In the genomic region with DNA sequence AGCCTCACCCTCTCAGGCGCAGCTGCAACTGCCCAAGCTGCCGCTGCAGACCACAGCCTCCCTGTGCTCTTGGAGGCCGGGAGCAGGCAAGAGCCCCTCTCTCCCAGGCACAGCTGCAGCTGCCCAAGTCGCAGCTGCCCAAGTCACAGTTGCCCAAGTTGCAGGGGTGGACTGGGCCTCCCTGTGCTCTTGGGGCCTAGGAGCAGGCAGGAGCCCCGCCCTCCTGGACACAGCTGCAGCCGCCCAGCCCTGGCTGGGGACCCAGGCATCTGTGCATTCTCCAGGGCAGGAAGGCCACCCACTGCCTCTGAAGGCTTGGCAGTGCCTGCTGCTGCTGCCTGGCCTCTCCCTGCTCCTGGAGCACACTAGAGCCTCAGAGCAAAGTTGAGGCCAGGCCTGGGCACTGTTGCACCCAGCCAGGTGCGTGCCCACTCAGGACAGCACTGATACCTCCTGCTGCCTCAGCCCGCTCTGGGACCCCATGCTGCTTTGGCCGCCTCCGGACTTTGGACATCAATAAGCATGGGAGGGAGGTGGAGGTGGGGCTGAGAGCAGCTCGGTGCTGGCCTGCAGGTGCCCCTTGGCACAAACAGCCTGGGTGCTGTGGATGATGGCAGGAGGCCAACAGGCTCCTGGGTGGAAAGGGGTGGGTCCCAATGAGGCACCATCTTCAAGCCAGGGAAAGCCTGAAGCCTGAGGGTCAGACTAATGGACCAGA, we compare ENCODE assay signal across 20 cellular contexts.
"Had no signal": no experiment of that assay in that cellular context is flagged by ENCODE, and none has a peak within 500 bp of the region (broad histone marks: within the 10 kb centered on the region; RNA-seq: fewer than 3 reads in every experiment).

No MANE protein-coding gene starts in this region.

- ATAC-seq: activated CD8-positive, alpha-beta memory T cell treated with anti-CD3 and anti-CD28 coated beads, Interleukin-2, amount 10 ng/mL, durations not matched to agents 7 days and 5 days; gastrocnemius medialis; left lung; SK-N-SH treated with all-trans-retinoic acid at 6 μM for 48 hours; stimulated activated memory B cell treated with anti-CD40 and anti-IgM and Interleukin-4, amounts not matched to agents 10 μg/mL and 1 μg/mL and 100 μg/mL, for 72 hours; T-cell had no signal

- DNase-seq: activated B cell treated with CpG ODN at 0.5 μM for 24 hours; activated CD4-positive, alpha-beta memory T cell treated with anti-CD3 and anti-CD28 coated beads, Interleukin-2, amount 10 ng/mL, durations not matched to agents 7 days and 5 days; activated CD4-positive, alpha-beta T cell treated with anti-CD3 and anti-CD28 coated beads for 48 hours; activated CD8-positive, alpha-beta memory T cell treated with anti-CD3 and anti-CD28 coated beads, Interleukin-2, amount 10 ng/mL, durations not matched to agents 7 days and 5 days; activated naive CD4-positive, alpha-beta T cell treated with Interleukin-2 at 50 U/mL for 16 hours; gastrocnemius medialis; head of caudate nucleus; natural killer cell; retina; stimulated activated CD4-positive, alpha-beta T cell treated with anti-CD3 and anti-CD28 coated beads, Interleukin-4, amount 100 ng/mL, for 24 hours; T-cell; T-helper 9 cell; thyroid gland; uterus had no signal

- H3K4me1 ChIP-seq: left lung, thyroid gland, uterus had no signal

- H3K36me3 ChIP-seq: gastrocnemius medialis, left lung, neutrophil, thyroid gland, uterus had no signal

- H3K9me3 ChIP-seq: gastrocnemius medialis, neutrophil, thyroid gland, uterus had no signal

- H3K27me3 ChIP-seq: gastrocnemius medialis, left lung, neutrophil, thyroid gland, uterus had no signal

- H3K4me2 ChIP-seq: smooth muscle cell had no signal

- H3K27ac ChIP-seq: coronary artery, gastrocnemius medialis, left lung, neutrophil, thyroid gland, uterus had no signal

- H3K4me3 ChIP-seq: coronary artery, gastrocnemius medialis, left lung, smooth muscle cell, thyroid gland, uterus had no signal
